1 cellular context compared by ENCODE assay signal in genomic region chr1:52672946-52673345, GRCh38.
TF ChIP-seq lines count a peak whose summit lies in the region.

No MANE protein-coding gene starts in this region.

TF ChIP-seq in endothelial cell of umbilical vein, 7 proteins besides CTCF, POLR2A, EP300 and RAD21:
- TF ChIP-seq GATA2 (IDR thresholded peaks at IDR 0.05; ENCODE audit: insufficient read depth, insufficient read length, low read depth, low read length) (no peak), EZH2 (IDR thresholded peaks at IDR 0.05; ENCODE audit: borderline replicate concordance, low read depth, low read length, severe bottlenecking) (no peak), JUN (IDR thresholded peaks at IDR 0.05; ENCODE audit: borderline replicate concordance, insufficient read depth, insufficient read length, low read depth) (no peak), MAX (IDR thresholded peaks at IDR 0.05; ENCODE audit: insufficient read depth, insufficient read length) (no peak)
TF ChIP-seq in endothelial cell of umbilical vein: peak in this region for 0.
